Comparison of ENCODE assay signal across 8 cellular contexts in the genomic region with DNA sequence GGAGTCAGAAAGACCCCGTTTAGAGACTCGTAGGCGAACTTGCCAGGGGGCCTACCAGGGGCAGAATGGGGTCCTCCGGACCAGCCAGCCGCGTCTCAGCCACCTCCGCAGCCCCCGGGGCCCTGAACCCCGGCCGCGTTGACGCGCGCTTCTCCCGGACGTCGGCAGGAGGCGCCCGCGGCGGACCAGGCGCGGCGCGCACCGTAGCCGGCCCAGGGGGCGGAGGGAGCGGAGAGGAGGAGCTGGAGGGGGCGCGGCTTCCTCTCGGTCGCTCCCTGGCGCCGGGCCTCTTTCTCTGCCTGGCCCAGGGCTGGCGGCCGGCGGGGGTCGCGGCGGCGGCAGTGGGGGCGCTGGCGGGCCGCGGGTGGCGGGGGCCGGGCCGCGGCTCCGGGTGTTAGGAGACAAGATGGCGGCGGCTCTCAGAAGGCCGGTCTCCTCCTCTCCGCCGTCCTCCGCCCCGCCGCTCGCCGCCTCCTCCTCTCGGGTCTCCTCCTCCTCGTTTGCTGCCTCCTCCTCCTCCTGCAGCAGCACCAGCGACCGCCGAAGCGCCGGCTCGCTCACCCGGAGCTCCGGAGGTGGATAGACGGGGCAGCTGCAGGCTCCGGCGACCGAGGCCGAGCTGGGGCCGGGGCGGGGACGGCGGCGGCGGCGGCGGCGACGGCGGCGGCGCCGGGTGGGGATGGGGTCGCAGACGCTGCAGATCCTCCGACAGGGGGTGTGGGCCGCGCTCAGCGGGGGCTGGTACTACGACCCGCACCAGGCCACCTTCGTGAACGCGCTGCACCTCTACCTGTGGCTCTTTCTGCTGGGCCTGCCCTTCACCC. TPM values are rescaled to one million over a fixed set of nuclear protein-coding genes. Genes with fewer than 3 reads are reported as not detected.
A peak's percentile ranks its signal among the peaks of the same experiment; 100 is the strongest.
DNase-seq lines count a peak whose midpoint lies in the region; ATAC-seq and TF ChIP-seq lines count a peak whose summit lies in the region.

A gene (plus strand): TSS at position 288 of the 824 bp plus-strand sequence. CDS start 392 bp downstream, at position 680.

- TF ChIP-seq CTCF in GM10248 (IDR thresholded peaks at IDR 0.05; ENCODE audit: control extremely low read depth, extremely low read depth, low read depth, missing control alignments) (peak; percentile 89), glutamatergic neuron (IDR thresholded peaks at IDR 0.05; ENCODE audit: partially characterized antibody, unreplicated experiment) (peak; percentile 68), ovary (IDR thresholded peaks at IDR 0.05) (peak; percentile 84 to 95 (median 94))

- intact Hi-C loops in ovary (cut with DNase I) = loop anchor here (5.0 to 10.0 kb wide), 4 partner anchors 60 to 85 kb away; no protein-coding TSS in a partner anchor

- H3K27ac Mint-ChIP-seq in activated naive CD4-positive, alpha-beta T cell treated with anti-CD3 and anti-CD28 coated beads, Interleukin-2, amount 50 U/mL, for 72 hours = peak within 1 kb of the TSS; percentile 95 to 96
- H3K27ac Mint-ChIP-seq in glutamatergic neuron (ENCODE audit: unreplicated experiment) = peak within 1 kb of the TSS; percentile 75

- TF ChIP-seq POLR2A in ovary (IDR thresholded peaks at IDR 0.05) = peak; percentile 58

- peak; percentile 78 to 81 for ATAC-seq in activated naive CD4-positive, alpha-beta T cell treated with anti-CD3 and anti-CD28 coated beads, Interleukin-2, amount 50 U/mL, for 72 hours

- peaks cover 6% of the 10 kb centered on the region for H3K27me3 Mint-ChIP-seq in glutamatergic neuron (ENCODE audit: unreplicated experiment)

- DNase-seq in GM10248 (ENCODE audit: extremely low spot score) (peak; percentile 93), HEK293T (ENCODE audit: extremely low spot score) (peak; percentile 90), MV-4-11 (lab: John Stamatoyannopoulos, UW) (peak; percentile 66), SKM-1 (lab: John Stamatoyannopoulos, UW; ENCODE audit: unreplicated experiment) (peak; percentile 11), glutamatergic neuron (peak; percentile 95), ovary (peak; percentile 90 to 94 (median 93))
- peak; percentile 90 to 94 for DNase-seq in activated naive CD4-positive, alpha-beta T cell treated with anti-CD3 and anti-CD28 coated beads, Interleukin-2, amount 50 U/mL, for 72 hours (ENCODE audit: low spot score in 2 of 2)

- H3K27ac ChIP-seq in ovary (peak within 1 kb of the TSS; percentile 92 to 95), thymus (ENCODE audit: low read depth) (peak within 1 kb of the TSS; percentile 96)

- peaks cover 28% of the 10 kb centered on the region for H3K4me1 Mint-ChIP-seq in glutamatergic neuron (ENCODE audit: low read depth, unreplicated experiment)

- H3K4me3 ChIP-seq in ovary (peak within 1 kb of the TSS; percentile 98), thymus (ENCODE audit: low read length) (peak within 1 kb of the TSS; percentile 95)

- H3K4me1 ChIP-seq in ovary (ENCODE audit: insufficient read depth) (peaks cover 15% of the 10 kb centered on the region), thymus (ENCODE audit: control insufficient read depth, insufficient read depth, low read length) (peaks cover 8% of the 10 kb centered on the region)

- POLR2A ChIA-PET in GM10248 (lab: Yijun Ruan, JAX) (interaction anchor here (0.6 to 1.0 kb wide), 3 partner anchors 12 to 817 kb away, joined by 3 to 7 read pairs (median 5); no protein-coding TSS in a partner anchor), HEK293T (lab: Yijun Ruan, JAX) (interaction anchor here (0.6 to 2.9 kb wide), 7 partner anchors 10 to 1552 kb away, joined by 3 to 12 read pairs (median 3); a partner anchor contains a TSS)

- H3K9me3 ChIP-seq in ovary = no peaks in the 10 kb centered on the region
- H3K9me3 ChIP-seq in thymus (ENCODE audit: control insufficient read depth) = no peaks in the 10 kb centered on the region

- WGBS in ovary, 3 donors = 0 to 1% (median 1%) methylated on average over 54 to 101 of the region's 101 CpGs
- WGBS in thymus = under 1% methylated on average over 101 of the region's 101 CpGs

- H3K36me3 Mint-ChIP-seq in activated naive CD4-positive, alpha-beta T cell treated with anti-CD3 and anti-CD28 coated beads, Interleukin-2, amount 50 U/mL, for 72 hours = peaks cover 13 to 20% of the 10 kb centered on the region in 2 donors
- H3K36me3 Mint-ChIP-seq in glutamatergic neuron (ENCODE audit: unreplicated experiment) = no peaks in the 10 kb centered on the region

- CTCF ChIA-PET in GM10248 (lab: Yijun Ruan, JAX) (interaction anchor here (0.6 to 4.6 kb wide), 34 partner anchors 8 to 249 kb away, joined by 3 to 103 read pairs (median 6); a partner anchor contains a TSS), HEK293T (lab: Yijun Ruan, JAX) (interaction anchor here (0.6 to 2.6 kb wide), 12 partner anchors 9 to 98 kb away, joined by 3 to 8 read pairs (median 3); a partner anchor contains a TSS)

- H3K36me3 ChIP-seq in ovary (no peaks in the 10 kb centered on the region), thymus (ENCODE audit: control insufficient read depth, insufficient read depth) (no peaks in the 10 kb centered on the region)

- peak within 1 kb of the TSS; percentile 69 for H3K4me3 Mint-ChIP-seq in glutamatergic neuron (ENCODE audit: unreplicated experiment)

- no peaks in the 10 kb centered on the region for H3K27me3 ChIP-seq in ovary
- no peaks in the 10 kb centered on the region for H3K27me3 ChIP-seq in thymus (ENCODE audit: control insufficient read depth, insufficient read depth)

- TF ChIP-seq EP300 in ovary (IDR thresholded peaks at IDR 0.05) = no peak

- no peaks in the 10 kb centered on the region for H3K9me3 Mint-ChIP-seq in activated naive CD4-positive, alpha-beta T cell treated with anti-CD3 and anti-CD28 coated beads, Interleukin-2, amount 50 U/mL, for 72 hours
- H3K9me3 Mint-ChIP-seq in glutamatergic neuron (ENCODE audit: unreplicated experiment) = peaks cover 12% of the 10 kb centered on the region

TF ChIP-seq in HEK293T, 16 proteins besides CTCF, POLR2A, EP300 and RAD21:
- no peak for TF ChIP-seq HDGF (IDR thresholded peaks at IDR 0.05; ENCODE audit: borderline replicate concordance)
- no peak for TF ChIP-seq LEF1 (IDR thresholded peaks at IDR 0.05; ENCODE audit: borderline replicate concordance)
- TF ChIP-seq L3MBTL2 (conservative IDR thresholded peaks at IDR 0.05) = no peak
- no peak for TF ChIP-seq TARDBP (IDR thresholded peaks at IDR 0.05)
- no peak for TF ChIP-seq ZNF384 (IDR thresholded peaks at IDR 0.05)
- peak; percentile 87; the same call in 1 of the 2 replicates for TF ChIP-seq FOXM1 (IDR thresholded peaks at IDR 0.05; ENCODE audit: borderline replicate concordance)

RNA-seq across cellular contexts. Expression of the gene that starts here (rescaled TPM):
- total RNA-seq in activated naive CD4-positive, alpha-beta T cell treated with anti-CD3 and anti-CD28 coated beads, Interleukin-2, amount 50 U/mL, for 72 hours = 100 to 1,000 TPM in 1 of 2 donors, 10 to 100 TPM in 1; 67.4 to 107 TPM
- total RNA-seq in glutamatergic neuron (ENCODE audit: unreplicated experiment) = 62.5 TPM
- total RNA-seq in ovary = 100 to 1,000 TPM in 1 of 7 donors, 10 to 100 TPM in 6; 49.5 to 101 (median 74.3) TPM
- polyA plus RNA-seq in ovary = 10 to 100 TPM; 13.3 to 31.6 TPM
- polyA plus RNA-seq in thymus = 10.9 TPM

Comparison
In these comparisons a context has a peak if more than half of its experiments do, and no peak if none do; other contexts are left out.
1. Peak in every context shown above with its lines: DNase-seq, ATAC-seq, H3K4me3 ChIP-seq and H3K27ac ChIP-seq.
2. DNase-seq: peak in every context shown above with its lines; median percentile 95 in glutamatergic neuron; 93 in GM10248; 93 in ovary; 92 in activated naive CD4-positive, alpha-beta T cell treated with anti-CD3 and anti-CD28 coated beads, Interleukin-2, amount 50 U/mL, for 72 hours; 90 in HEK293T; 66 in MV-4-11; 11 in SKM-1.